ENCODE assay signal across 8 cellular contexts in the genomic region with DNA sequence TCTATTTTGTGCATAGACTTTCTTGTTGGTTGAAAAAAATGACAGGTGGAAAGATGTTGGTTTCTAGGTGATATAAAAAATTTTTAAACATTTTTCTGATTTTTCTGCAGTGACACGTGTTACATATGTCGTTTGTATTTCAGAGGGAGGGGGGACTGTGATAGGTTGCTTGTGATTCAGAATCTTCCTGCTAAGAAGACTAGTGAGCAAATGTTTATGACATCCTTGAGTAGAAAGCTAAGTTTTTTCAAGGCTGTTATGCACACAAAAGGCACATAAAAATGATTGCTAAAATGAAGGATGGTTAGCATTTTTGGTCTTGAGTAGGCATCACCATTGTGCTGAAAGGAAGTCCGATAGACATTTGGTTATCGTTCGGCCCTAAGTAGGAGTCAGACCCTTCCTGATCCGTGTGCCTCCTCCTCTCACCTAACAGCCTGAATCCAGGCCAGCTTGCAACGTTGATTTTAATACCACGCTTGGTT. TPM values are rescaled to one million over a fixed set of nuclear protein-coding genes. Genes with fewer than 3 reads are reported as not detected.
A peak's percentile ranks its signal among the peaks of the same experiment; 100 is the strongest.
DNase-seq lines count a peak whose midpoint lies in the region; ATAC-seq and TF ChIP-seq lines count a peak whose summit lies in the region.

No MANE protein-coding gene starts in this region.

- no peak for DNase-seq in left ventricle myocardium inferior
- DNase-seq in cardiac septum (ENCODE audit: low spot score) = no peak
- DNase-seq in cerebellar cortex (ENCODE audit: low spot score) = peak; percentile 23
- no peak for DNase-seq in NCI-H345 (lab: John Stamatoyannopoulos, UW)

- H3K9me2 ChIP-seq in OCI-LY1 (ENCODE audit: low read depth, low read length) = no peaks in the 10 kb centered on the region

- H3K4me3 ChIP-seq in left ventricle myocardium inferior (peak overlapping the region; percentile 85), OCI-LY1 (ENCODE audit: low read depth, low read length, poor library complexity, severe bottlenecking) (peak overlapping the region; percentile 93), muscle layer of duodenum (ENCODE audit: low read depth in 1 of 2, low read length in 2 of 2) (peak overlapping the region; percentile 83 to 90)

- no peaks in the 10 kb centered on the region for H3F3A ChIP-seq in OCI-LY1 (ENCODE audit: insufficient read depth, low read length)

- intact Hi-C loops in left ventricle myocardium inferior (cut with micrococcal nuclease) (no loop called here), cardiac septum (cut with DNase I) (no loop called here)

- H3K27ac ChIP-seq in left ventricle myocardium inferior (replicated peaks) (peak overlapping the region; percentile 95), OCI-LY1 (ENCODE audit: low read depth, low read length, poor library complexity, severe bottlenecking) (peak overlapping the region; percentile 60), muscle layer of duodenum (ENCODE audit: low read length) (peak overlapping the region; percentile 89)

- H3K9ac ChIP-seq in OCI-LY1 (ENCODE audit: low read length) = peak overlapping the region; percentile 94

- ATAC-seq in HG02610 (IDR thresholded peaks at IDR 0.05; ENCODE audit: unreplicated experiment) (no peak), GM18520 (IDR thresholded peaks at IDR 0.05; ENCODE audit: unreplicated experiment) (no peak)

- H3K4me2 ChIP-seq in OCI-LY1 (ENCODE audit: low read length) = peak overlapping the region; percentile 89

- H3K9me3 ChIP-seq in left ventricle myocardium inferior (replicated peaks) = no peaks in the 10 kb centered on the region
- H3K9me3 ChIP-seq in OCI-LY1 (ENCODE audit: low read length) = no peaks in the 10 kb centered on the region
- no peaks in the 10 kb centered on the region for H3K9me3 ChIP-seq in muscle layer of duodenum (ENCODE audit: control insufficient read depth in 1 of 2, low read length in 2 of 2)

- peaks cover 57% of the 10 kb centered on the region for H3K79me2 ChIP-seq in OCI-LY1 (ENCODE audit: insufficient read depth, low read length)

- no peak for TF ChIP-seq CTCF in left ventricle myocardium inferior (IDR thresholded peaks at IDR 0.05; ENCODE audit: borderline replicate concordance)
- TF ChIP-seq CTCF in OCI-LY1 (IDR thresholded peaks at IDR 0.05; ENCODE audit: low read length) = no peak

- peaks cover 35% of the 10 kb centered on the region for H3K36me3 ChIP-seq in left ventricle myocardium inferior
- peaks cover 43% of the 10 kb centered on the region for H3K36me3 ChIP-seq in OCI-LY1 (ENCODE audit: insufficient read depth, low read length)
- H3K36me3 ChIP-seq in muscle layer of duodenum (ENCODE audit: control insufficient read depth in 1 of 2, insufficient read depth in 2 of 2, low read length in 2 of 2) = peaks cover 5 to 10% of the 10 kb centered on the region in 2 donors

- no peaks in the 10 kb centered on the region for H4K20me1 ChIP-seq in OCI-LY1 (ENCODE audit: insufficient read depth, low read length)

- H3K27me3 ChIP-seq in left ventricle myocardium inferior (ENCODE audit: low read depth) (no peaks in the 10 kb centered on the region), OCI-LY1 (ENCODE audit: insufficient read depth, low read length) (no peaks in the 10 kb centered on the region), muscle layer of duodenum (ENCODE audit: low read depth, low read length) (no peaks in the 10 kb centered on the region)

- H2AFZ ChIP-seq in OCI-LY1 (ENCODE audit: low read length) = no peak overlapping the region

- H3K4me1 ChIP-seq in left ventricle myocardium inferior = peaks cover 58% of the 10 kb centered on the region
- H3K4me1 ChIP-seq in OCI-LY1 (ENCODE audit: insufficient read depth, low read length, severe bottlenecking) = peaks cover 33% of the 10 kb centered on the region
- peaks cover 0 to 25% of the 10 kb centered on the region in 2 donors for H3K4me1 ChIP-seq in muscle layer of duodenum (ENCODE audit: control insufficient read depth in 1 of 2, insufficient read depth in 2 of 2, low read length in 2 of 2)

RNA-seq across cellular contexts. Expression of a gene that starts 1.5 kb away (rescaled TPM):
- total RNA-seq in left ventricle myocardium inferior (28.8 TPM), cardiac septum (25.5 TPM)

RNA-seq across cellular contexts. Expression of a gene that starts 23.2 kb away (rescaled TPM):
- 74.2 TPM for total RNA-seq in left ventricle myocardium inferior
- 49.2 TPM for total RNA-seq in cardiac septum
